ENCODE assay signal across 27 cellular contexts in genomic region chr2:158743899-158744298, GRCh38. TPM values are rescaled to one million over a fixed set of nuclear protein-coding genes. Genes with fewer than 3 reads are reported as not detected.
"Had no signal": no experiment of that assay in that cellular context is flagged by ENCODE, and none has a peak within 500 bp of the region (broad histone marks: within the 10 kb centered on the region; RNA-seq: fewer than 3 reads in every experiment).

No MANE protein-coding gene starts in this region.

- H3K27ac Mint-ChIP-seq: activated naive CD4-positive, alpha-beta T cell treated with anti-CD3 and anti-CD28 coated beads, Interleukin-2, amount 50 U/mL, for 72 hours; activated T-cell treated with anti-CD3 and anti-CD28 coated beads, Interleukin-2, amount 50 U/mL, for 24 hours; activated T-helper 17 cell treated with anti-CD3 and anti-CD28 coated beads, Interleukin-2, amount 50 U/mL, for 72 hours; natural killer cell; stimulated activated effector memory CD8-positive, alpha-beta T cell treated with anti-CD3 and anti-CD28 coated beads, Interleukin-12 subunit alpha, Interleukin-12 subunit beta, amount 100 ng/mL, for 72 hours had no signal

- H3K4me1 ChIP-seq: ascending aorta, foreskin keratinocyte, prostate gland, uterus had no signal

- DNase-seq: activated CD4-positive, alpha-beta T cell treated with anti-CD3 and anti-CD28 coated beads for 1 hour; activated CD8-positive, alpha-beta memory T cell treated with anti-CD3 and anti-CD28 coated beads for 24 hours; activated CD8-positive, alpha-beta memory T cell treated with anti-CD3 and anti-CD28 coated beads, Interleukin-2, amount 50 U/mL, for 4 hours; activated T-cell treated with anti-CD3 and anti-CD28 coated beads, Interleukin-2, amount 50 U/mL, for 24 hours; brain microvascular endothelial cell; central memory CD4-positive, alpha-beta T cell; effector memory CD4-positive, alpha-beta T cell; foreskin keratinocyte; glutamatergic neuron; hippocampal formation; kidney glomerular epithelial cell; left lung; midbrain; natural killer cell; right cardiac atrium; stimulated activated CD4-positive, alpha-beta T cell treated with anti-CD3 and anti-CD28 coated beads, Interleukin-12 subunit alpha, Interleukin-12 subunit beta, amount 100 ng/mL, for 4 hours; testis; trophoblast cell; uterus had no signal

- H3K4me3 Mint-ChIP-seq: activated T-cell treated with anti-CD3 and anti-CD28 coated beads, Interleukin-2, amount 50 U/mL, for 24 hours; activated T-helper 17 cell treated with anti-CD3 and anti-CD28 coated beads, Interleukin-2, amount 50 U/mL, for 72 hours; natural killer cell; stimulated activated effector memory CD8-positive, alpha-beta T cell treated with anti-CD3 and anti-CD28 coated beads, Interleukin-12 subunit alpha, Interleukin-12 subunit beta, amount 100 ng/mL, for 72 hours had no signal

- H3K36me3 ChIP-seq: ascending aorta, brain microvascular endothelial cell, left lung, prostate gland, uterus had no signal

- H3K9me3 ChIP-seq: ascending aorta, left lung, prostate gland, testis, uterus had no signal

- H3K36me3 Mint-ChIP-seq: activated naive CD4-positive, alpha-beta T cell treated with anti-CD3 and anti-CD28 coated beads, Interleukin-2, amount 50 U/mL, for 72 hours; natural killer cell; stimulated activated effector memory CD8-positive, alpha-beta T cell treated with anti-CD3 and anti-CD28 coated beads, Interleukin-12 subunit alpha, Interleukin-12 subunit beta, amount 100 ng/mL, for 72 hours had no signal

- H3K27ac ChIP-seq: ascending aorta, brain microvascular endothelial cell, foreskin keratinocyte, left lung, testis, uterus had no signal

- ATAC-seq: activated naive CD4-positive, alpha-beta T cell treated with anti-CD3 and anti-CD28 coated beads, Interleukin-2, amount 50 U/mL, for 72 hours; activated T-helper 17 cell treated with anti-CD3 and anti-CD28 coated beads, Interleukin-2, amount 50 U/mL, for 72 hours; foreskin keratinocyte; left lung; natural killer cell; right cardiac atrium; stimulated activated effector memory CD8-positive, alpha-beta T cell treated with anti-CD3 and anti-CD28 coated beads, Interleukin-12 subunit alpha, Interleukin-12 subunit beta, amount 100 ng/mL, for 72 hours had no signal

- H3K4me1 Mint-ChIP-seq: activated T-helper 17 cell treated with anti-CD3 and anti-CD28 coated beads, Interleukin-2, amount 50 U/mL, for 72 hours had no signal

- H3K4me3 ChIP-seq: ascending aorta, left lung, prostate gland, testis, uterus had no signal

- H3K27me3 ChIP-seq: ascending aorta, left lung, testis, uterus had no signal

- H3K9me3 Mint-ChIP-seq: activated naive CD4-positive, alpha-beta T cell treated with anti-CD3 and anti-CD28 coated beads, Interleukin-2, amount 50 U/mL, for 72 hours; activated T-cell treated with anti-CD3 and anti-CD28 coated beads, Interleukin-2, amount 50 U/mL, for 24 hours; activated T-helper 17 cell treated with anti-CD3 and anti-CD28 coated beads, Interleukin-2, amount 50 U/mL, for 72 hours; natural killer cell; stimulated activated effector memory CD8-positive, alpha-beta T cell treated with anti-CD3 and anti-CD28 coated beads, Interleukin-12 subunit alpha, Interleukin-12 subunit beta, amount 100 ng/mL, for 72 hours had no signal

RNA-seq across cellular contexts. Expression of gene DAPL1, which starts 51.2 kb away (rescaled TPM):
- total RNA-seq: activated naive CD4-positive, alpha-beta T cell treated with anti-CD3 and anti-CD28 coated beads, Interleukin-2, amount 50 U/mL, for 72 hours; activated T-helper 17 cell treated with anti-CD3 and anti-CD28 coated beads, Interleukin-2, amount 50 U/mL, for 72 hours; ascending aorta; dermis microvascular lymphatic vessel endothelial cell; left lung; lung microvascular endothelial cell; natural killer cell; osteocyte; right cardiac atrium; uterus had no signal
- polyA plus RNA-seq: right cardiac atrium had no signal
